Comparison of ENCODE assay signal across 33 cellular contexts in the genomic region with DNA sequence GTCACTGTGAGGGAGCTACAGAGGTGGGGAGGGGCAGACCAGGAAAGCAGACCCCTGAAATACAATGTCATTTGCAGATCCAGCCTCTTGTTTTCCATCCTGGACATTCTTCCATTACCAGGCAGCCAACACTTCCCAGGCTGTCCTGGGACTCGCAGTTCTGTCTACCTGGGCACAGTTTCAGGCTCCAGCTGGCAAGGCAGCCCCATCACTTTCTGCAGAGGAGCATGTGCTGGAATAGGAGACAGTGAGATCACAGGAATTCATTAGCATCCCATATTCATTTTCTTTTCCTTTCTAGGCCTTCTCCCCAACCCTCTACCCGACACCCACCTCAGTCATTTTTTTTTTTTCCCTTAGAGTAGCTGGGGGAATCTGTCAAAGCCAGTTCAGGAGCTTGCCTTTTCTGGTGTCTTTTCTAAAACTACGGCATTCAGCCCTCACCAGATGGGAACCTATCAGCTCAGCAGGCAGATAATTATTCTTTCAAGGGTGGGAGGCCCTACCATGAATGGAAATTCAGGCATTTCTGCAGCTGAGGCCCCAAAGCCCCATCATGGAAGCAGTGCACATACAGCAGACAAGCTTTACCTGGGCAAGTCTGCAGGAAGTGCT. TPM values are rescaled to one million over a fixed set of nuclear protein-coding genes. Genes with fewer than 3 reads are reported as not detected.
DNase-seq lines count a peak whose midpoint lies in the region; ATAC-seq lines count a peak whose summit lies in the region.
"Had no signal": no experiment of that assay in that cellular context is flagged by ENCODE, and none has a peak within 500 bp of the region (broad histone marks: within the 10 kb centered on the region; RNA-seq: fewer than 3 reads in every experiment).

No MANE protein-coding gene starts in this region.

- no peak overlapping the region for H3K4me3 Mint-ChIP-seq in activated CD4-positive, alpha-beta T cell treated with anti-CD3 and anti-CD28 coated beads, Interleukin-2, amount 10 ng/mL, durations not matched to agents 24 days and 14 days
- H3K4me3 Mint-ChIP-seq: CD14-positive monocyte; CD8-positive, alpha-beta memory T cell had no signal

- H3K27me3 Mint-ChIP-seq in activated CD4-positive, alpha-beta T cell treated with anti-CD3 and anti-CD28 coated beads, Interleukin-2, amount 10 ng/mL, durations not matched to agents 24 days and 14 days = peaks cover 8% of the 10 kb centered on the region

- H3K36me3 Mint-ChIP-seq in activated CD4-positive, alpha-beta T cell treated with anti-CD3 and anti-CD28 coated beads, Interleukin-2, amount 10 ng/mL, durations not matched to agents 24 days and 14 days (ENCODE audit: low read depth) = no peaks in the 10 kb centered on the region
- H3K36me3 Mint-ChIP-seq: CD14-positive monocyte; CD8-positive, alpha-beta memory T cell had no signal

- H3K4me1 Mint-ChIP-seq in activated CD4-positive, alpha-beta T cell treated with anti-CD3 and anti-CD28 coated beads, Interleukin-2, amount 10 ng/mL, durations not matched to agents 24 days and 14 days = no peaks in the 10 kb centered on the region

- no peak overlapping the region for H3K27ac Mint-ChIP-seq in activated CD4-positive, alpha-beta T cell treated with anti-CD3 and anti-CD28 coated beads, Interleukin-2, amount 10 ng/mL, durations not matched to agents 24 days and 14 days
- H3K27ac Mint-ChIP-seq: CD14-positive monocyte; CD8-positive, alpha-beta memory T cell had no signal

- DNase-seq in DMS 273 (lab: John Stamatoyannopoulos, UW; ENCODE audit: unreplicated experiment) (peak; percentile 67), NCI-H2227 treated with DMSO at 0.1 percent for 48 hours (lab: John Stamatoyannopoulos, UW) (peak; percentile 13), cerebellum (ENCODE audit: low spot score) (peak; percentile 19), occipital lobe (lab: John Stamatoyannopoulos, UW) (peak; percentile 44), NCI-H1417 treated with DMSO at 0.1 percent for 48 hours (lab: John Stamatoyannopoulos, UW) (no peak)
- DNase-seq in activated CD4-positive, alpha-beta T cell treated with anti-CD3 and anti-CD28 coated beads, Interleukin-2, amount 10 ng/mL, durations not matched to agents 24 days and 14 days = no peak
- DNase-seq: 8988T; ACHN; BE2C; CD8-positive, alpha-beta memory T cell; DMS53; KBM-7; MV-4-11; NCI-H1105 treated with DMSO at 0.1 percent for 48 hours; NCI-H1694; NCI-H2081; NCI-H446; NCI-H524 treated with DMSO at 0.1 percent for 48 hours; NCI-H82; NK-92 treated with Interleukin-12 subunit alpha and Interleukin-12 subunit beta, amount 100 ng/mL, for 24 hours; PC-9; SJCRH30 had no signal

- no peaks in the 10 kb centered on the region for H3K9me3 Mint-ChIP-seq in activated CD4-positive, alpha-beta T cell treated with anti-CD3 and anti-CD28 coated beads, Interleukin-2, amount 10 ng/mL, durations not matched to agents 24 days and 14 days

- intact Hi-C loops in activated CD4-positive, alpha-beta T cell treated with anti-CD3 and anti-CD28 coated beads, Interleukin-2, amount 10 ng/mL, durations not matched to agents 24 days and 14 days (cut with micrococcal nuclease) = no loop called here

- no peak for ATAC-seq in HG03342 (IDR thresholded peaks at IDR 0.05; ENCODE audit: unreplicated experiment)
- ATAC-seq in GM21576 (IDR thresholded peaks at IDR 0.05; ENCODE audit: unreplicated experiment) = no peak
- ATAC-seq: GM12878, Right ventricle myocardium inferior, SK-N-SH treated with all-trans-retinoic acid at 6 μM for 48 hours had no signal

RNA-seq across cellular contexts. Expression of a gene that starts 42.4 kb away (rescaled TPM):
- total RNA-seq in cerebellum = not detected
- not detected for total RNA-seq in occipital lobe
- 0.09 TPM in 1 of 2 replicates, not detected in the other for total RNA-seq in activated CD4-positive, alpha-beta T cell treated with anti-CD3 and anti-CD28 coated beads, Interleukin-2, amount 10 ng/mL, durations not matched to agents 24 days and 14 days
- total RNA-seq: CD8-positive, alpha-beta memory T cell; Daoy; GM12878; H4; LHCN-M2; MCF 10A; PC-9; Right ventricle myocardium inferior; RPMI7951; SJCRH30 had no signal

Comparison
In these comparisons a context has a peak if more than half of its experiments do, and no peak if none do; other contexts are left out.
1. DNase-seq: peak in DMS 273 (single experiment), NCI-H2227 treated with DMSO at 0.1 percent for 48 hours (single experiment), cerebellum (single experiment) and occipital lobe (single experiment); none in activated CD4-positive, alpha-beta T cell treated with anti-CD3 and anti-CD28 coated beads, Interleukin-2, amount 10 ng/mL, durations not matched to agents 24 days and 14 days (single experiment) and NCI-H1417 treated with DMSO at 0.1 percent for 48 hours (single experiment).